In genomic region chr12:62995097-62995496, GRCh38 we compare ENCODE assay signal across 18 cellular contexts.
A peak's percentile ranks its signal among the peaks of the same experiment; 100 is the strongest.
DNase-seq lines count a peak whose midpoint lies in the region; ATAC-seq, FAIRE-seq and TF ChIP-seq lines count a peak whose summit lies in the region.
"Had no signal": no experiment of that assay in that cellular context is flagged by ENCODE, and none has a peak within 500 bp of the region (broad histone marks: within the 10 kb centered on the region; RNA-seq: fewer than 3 reads in every experiment).

No MANE protein-coding gene starts in this region.

- no peak overlapping the region for H3K9ac ChIP-seq in NT2/D1 (ENCODE audit: insufficient read length, low read depth)
- H3K9ac ChIP-seq: BLaER1 had no signal

- H3K27me3 ChIP-seq in NT2/D1 (ENCODE audit: insufficient read depth, insufficient read length): no peaks in the 10 kb centered on the region
- H3K27me3 ChIP-seq: BLaER1, MG63 had no signal

- H3K9me3 ChIP-seq in NT2/D1 (ENCODE audit: insufficient read depth, low read length): no peaks in the 10 kb centered on the region
- H3K9me3 ChIP-seq: BLaER1, MG63 had no signal

- no peak overlapping the region for H3K4me3 ChIP-seq in NT2/D1 (ENCODE audit: insufficient read length, low read depth)
- H3K4me3 ChIP-seq: BLaER1, MG63, PC-9 had no signal

- ATAC-seq in HG02763 (IDR thresholded peaks at IDR 0.05; ENCODE audit: unreplicated experiment): no peak
- no peak for ATAC-seq in GM21390 (IDR thresholded peaks at IDR 0.05; ENCODE audit: unreplicated experiment)
- ATAC-seq: HepG2 had no signal

- TF ChIP-seq POLR2A in H54 (IDR thresholded peaks at IDR 0.05; ENCODE audit: low read depth, low read length): no peak

- FAIRE-seq in H54 (lab: Jason Lieb, UNC): no peak
- FAIRE-seq: HepG2 had no signal

- peak; percentile 11 for DNase-seq in DMS153 (lab: John Stamatoyannopoulos, UW)
- no peak for DNase-seq in DMS153 treated with DMSO at 0.1 percent for 48 hours (lab: John Stamatoyannopoulos, UW; ENCODE audit: unreplicated experiment)
- DNase-seq in NCI-H146 (lab: John Stamatoyannopoulos, UW): peak; percentile 77
- DNase-seq in NT2/D1 (ENCODE audit: low read depth, low spot score): peak; percentile 8
- peak; percentile 45 for DNase-seq in iPS-NIHi7 (ENCODE audit: extremely low spot score)
- DNase-seq in H54 (ENCODE audit: insufficient read length, low spot score): no peak
- DNase-seq: CD8-positive, alpha-beta memory T cell; HFFc6; MG63; NCI-H1092 treated with DMSO at 0.1 percent for 48 hours; NCI-H2081 treated with DMSO at 0.1 percent for 48 hours; NCI-H524; PC-9; T1000 had no signal

- H3K36me3 ChIP-seq in NT2/D1 (ENCODE audit: insufficient read depth, insufficient read length, low read length): no peaks in the 10 kb centered on the region
- H3K36me3 ChIP-seq: BLaER1, MG63 had no signal

- no peaks in the 10 kb centered on the region for H3K4me1 ChIP-seq in NT2/D1 (ENCODE audit: insufficient read depth, insufficient read length)
- H3K4me1 ChIP-seq: BLaER1 had no signal

Comparison
In these comparisons a context has a peak if more than half of its experiments do, and no peak if none do; other contexts are left out.
1. DNase-seq: peak in DMS153 (single experiment), NCI-H146 (single experiment), NT2/D1 (single experiment) and iPS-NIHi7 (single experiment); none in DMS153 treated with DMSO at 0.1 percent for 48 hours (single experiment) and H54 (single experiment).